Comparison of ENCODE assay signal across 27 cellular contexts in genomic region chr2:73718421-73718820, GRCh38.
"Had no signal": no experiment of that assay in that cellular context is flagged by ENCODE, and none has a peak within 500 bp of the region (broad histone marks: within the 10 kb centered on the region; RNA-seq: fewer than 3 reads in every experiment).

No MANE protein-coding gene starts in this region.

- H3K9me3 ChIP-seq: colonic mucosa, gastroesophageal sphincter, lower lobe of right lung had no signal

- DNase-seq: cerebellar nuclear complex; colonic mucosa; cortex of kidney; dermis blood vessel endothelial cell; effector CD8-positive, alpha-beta T cell; effector memory CD8-positive, alpha-beta T cell; endodermal cell; erythroblast; foreskin keratinocyte; heart left ventricle; hypothalamus; immature natural killer cell; islet precursor cell; kidney; kidney glomerular epithelial cell; left colon; left lung; left ventricle myocardium superior; lower lobe of right lung; mesenchymal stem cell had no signal

- H3K4me3 Mint-ChIP-seq: effector memory CD8-positive, alpha-beta T cell; endodermal cell; immature natural killer cell; mesothelial cell of epicardium had no signal

- H3K27ac ChIP-seq: colonic mucosa, epithelial cell of prostate, foreskin keratinocyte, gastroesophageal sphincter, heart left ventricle, hepatocyte, left lung, lower lobe of right lung had no signal

- H2AFZ ChIP-seq: hepatocyte had no signal

- H3K4me2 ChIP-seq: hepatocyte had no signal

- H3K79me2 ChIP-seq: hepatocyte had no signal

- H3K36me3 ChIP-seq: colonic mucosa, gastroesophageal sphincter, heart left ventricle, left lung, lower lobe of right lung had no signal

- H3K27ac Mint-ChIP-seq: effector memory CD8-positive, alpha-beta T cell; endodermal cell; immature natural killer cell; mesothelial cell of epicardium had no signal

- H3K4me3 ChIP-seq: colonic mucosa, gastroesophageal sphincter, heart left ventricle, hepatocyte, left lung, lower lobe of right lung had no signal

- FAIRE-seq: endometrium, frontal cortex, kidney had no signal

- H3K27me3 ChIP-seq: colonic mucosa, foreskin keratinocyte, gastroesophageal sphincter, heart left ventricle, hepatocyte, left lung had no signal

- ATAC-seq: effector memory CD8-positive, alpha-beta T cell; esophagus mucosa; foreskin keratinocyte; gastroesophageal sphincter; left lung; left ventricle myocardium superior; lower lobe of right lung had no signal

- H3K4me1 ChIP-seq: colonic mucosa, foreskin keratinocyte, gastroesophageal sphincter, left lung, lower lobe of right lung had no signal

- H3K4me1 Mint-ChIP-seq: endodermal cell, immature natural killer cell had no signal
